25 cellular contexts compared by ENCODE assay signal in genomic region chr6:25911359-25911758, GRCh38. TPM values are rescaled to one million over a fixed set of nuclear protein-coding genes. Genes with fewer than 3 reads are reported as not detected.
"Had no signal": no experiment of that assay in that cellular context is flagged by ENCODE, and none has a peak within 500 bp of the region (broad histone marks: within the 10 kb centered on the region; RNA-seq: fewer than 3 reads in every experiment).

No MANE protein-coding gene starts in this region.

- H3K4me3 ChIP-seq: MG63, Peyer's patch, SJCRH30 had no signal

- H3K4me1 ChIP-seq: Peyer's patch, SJCRH30 had no signal

- H3K36me3 ChIP-seq: MG63, Peyer's patch, SJCRH30 had no signal

- H3K9me3 Mint-ChIP-seq: activated CD8-positive, alpha-beta T cell treated with anti-CD3 and anti-CD28 coated beads for 36 hours had no signal

- H3K27ac Mint-ChIP-seq: activated CD8-positive, alpha-beta T cell treated with anti-CD3 and anti-CD28 coated beads for 36 hours; activated naive CD8-positive, alpha-beta T cell had no signal

- H3K4me3 Mint-ChIP-seq: activated CD8-positive, alpha-beta T cell treated with anti-CD3 and anti-CD28 coated beads for 36 hours; activated naive CD8-positive, alpha-beta T cell had no signal

- H3K9me3 ChIP-seq: MG63, Peyer's patch, SJCRH30, SK-N-SH had no signal

- DNase-seq: activated CD4-positive, CD25-positive, alpha-beta regulatory T cell; activated CD8-positive, alpha-beta memory T cell treated with anti-CD3 and anti-CD28 coated beads, Interleukin-2, amount 50 U/mL, for 4 hours; activated CD8-positive, alpha-beta T cell treated with anti-CD3 and anti-CD28 coated beads for 36 hours; activated gamma-delta T cell treated with Interleukin-2 at 50 U/mL for 16 hours; cerebellar nuclear complex; IMR-90; KG1; MG63; MV-4-11; NCI-H1092 treated with DMSO at 0.1 percent for 48 hours; NCI-H1417 treated with DMSO at 0.1 percent for 48 hours; NCI-H1694; NCI-H2029; NCI-H345; NCI-H510A treated with DMSO at 0.1 percent for 48 hours; NCI-H69; Peyer's patch; Right ventricle myocardium superior; SJCRH30; SK-N-SH; T-helper 1 cell had no signal

- H3K36me3 Mint-ChIP-seq: activated naive CD8-positive, alpha-beta T cell had no signal

- ATAC-seq: activated CD8-positive, alpha-beta T cell treated with anti-CD3 and anti-CD28 coated beads for 36 hours had no signal

RNA-seq across cellular contexts. Expression of gene SLC17A2, which starts 19.1 kb away (rescaled TPM):
- total RNA-seq: activated CD8-positive, alpha-beta T cell treated with anti-CD3 and anti-CD28 coated beads for 36 hours; cardiac septum; IMR-90; LHCN-M2; Peyer's patch; Right ventricle myocardium superior; SJCRH30; T-helper 2 cell treated with Interferon-gamma antibody and Interleukin-4, amounts not matched to agents 100 ng/mL and 5 ng/mL, for 36 hours had no signal

RNA-seq across cellular contexts. Expression of gene SLC17A3, which starts 37.3 kb away (rescaled TPM):
- total RNA-seq: activated CD8-positive, alpha-beta T cell treated with anti-CD3 and anti-CD28 coated beads for 36 hours; cardiac septum; IMR-90; LHCN-M2; Peyer's patch; Right ventricle myocardium superior; SJCRH30 had no signal
